8 cellular contexts compared by ENCODE assay signal in the genomic region with DNA sequence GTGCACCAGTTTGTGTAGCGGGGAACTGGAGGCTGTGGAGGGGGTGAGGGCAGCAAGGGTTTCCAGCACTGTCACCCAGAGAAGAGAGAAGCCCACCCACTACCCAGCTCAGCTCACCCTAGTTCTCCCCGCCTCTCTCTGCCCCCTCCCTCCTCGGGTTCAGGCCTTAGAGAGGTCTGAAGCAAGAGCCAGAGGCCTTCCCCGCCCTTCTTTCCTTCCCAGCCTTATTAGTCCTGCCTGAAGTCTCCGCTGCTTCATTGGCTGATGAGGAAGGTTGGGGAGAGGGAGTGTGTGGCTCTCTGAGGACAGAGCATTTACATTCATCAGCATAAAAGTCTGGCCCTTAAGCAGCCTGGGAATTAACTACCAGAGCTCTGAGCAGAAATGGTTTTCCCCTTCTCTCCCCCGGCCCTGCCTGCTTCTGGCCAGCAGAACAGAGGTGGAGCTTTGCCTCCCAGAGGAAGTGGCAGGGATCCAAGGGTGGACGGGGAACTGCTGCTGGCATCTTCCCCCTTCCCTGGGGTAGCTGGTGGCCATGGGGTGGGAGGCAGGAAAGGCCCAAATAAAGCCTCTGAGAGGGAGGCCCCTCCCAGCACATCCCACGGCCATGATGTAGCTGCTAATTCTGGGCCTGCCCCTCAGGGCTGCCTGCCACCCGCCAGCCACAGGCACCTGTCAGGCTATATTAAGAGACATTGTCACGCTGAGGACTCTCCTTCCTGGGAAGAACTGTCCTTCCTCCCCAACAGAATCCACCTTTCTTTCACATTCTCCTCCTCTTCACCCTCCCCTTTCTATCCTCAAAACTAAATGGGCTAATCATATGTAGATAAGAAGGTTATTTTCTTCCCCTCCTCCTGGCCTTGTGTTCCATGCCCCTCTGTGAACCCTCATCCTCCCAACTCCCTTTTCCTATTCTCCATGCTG. TPM values are rescaled to one million over a fixed set of nuclear protein-coding genes. Genes with fewer than 3 reads are reported as not detected.
DNase-seq lines count a peak whose midpoint lies in the region; ATAC-seq and TF ChIP-seq lines count a peak whose summit lies in the region.

No MANE protein-coding gene starts in this region.

- H3K4me3 ChIP-seq in AG04450 (ENCODE audit: low read depth, low read length) (no peak overlapping the region), right lobe of liver (no peak overlapping the region), tibial artery (peak overlapping the region in 1 of 2 donors; percentile 30)

- H3K4me1 ChIP-seq in right lobe of liver (peaks cover 0 to 23% (median 9%) of the 10 kb centered on the region in 4 donors), tibial artery (peaks cover 0 to 67% (median 51%) of the 10 kb centered on the region in 4 donors)

- intact Hi-C loops in right lobe of liver (cut with DNase I): no loop called here
- intact Hi-C loops in tibial artery (cut with DNase I; ENCODE audit: low total_unique reads): loop anchor here (5.0 kb wide), 1 partner anchor 119 kb away; no protein-coding TSS in a partner anchor

- H3K27me3 ChIP-seq in AG04450 (ENCODE audit: control insufficient read depth, insufficient read depth, low read length): no peaks in the 10 kb centered on the region
- H3K27me3 ChIP-seq in right lobe of liver: no peaks in the 10 kb centered on the region
- H3K27me3 ChIP-seq in tibial artery: no peaks in the 10 kb centered on the region

- ATAC-seq in right lobe of liver: no peak
- ATAC-seq in HG03108 (IDR thresholded peaks at IDR 0.05; ENCODE audit: unreplicated experiment): no peak
- no peak for ATAC-seq in GM18498 (IDR thresholded peaks at IDR 0.05; ENCODE audit: unreplicated experiment)
- no peak for ATAC-seq in HG02840 (IDR thresholded peaks at IDR 0.05; ENCODE audit: low FRiP score, unreplicated experiment)

- H3K27ac ChIP-seq in AG04450 (ENCODE audit: low read depth, low read length) (peak overlapping the region; percentile 85), right lobe of liver (peak overlapping the region in 2 of 3 donors; percentile 36 to 57), tibial artery (peak overlapping the region; percentile 93 to 100)

- no peak for TF ChIP-seq POLR2A in right lobe of liver (IDR thresholded peaks at IDR 0.05)

- TF ChIP-seq CTCF in AG04450 (IDR thresholded peaks at IDR 0.05; ENCODE audit: low read depth, low read length): no peak
- no peak for TF ChIP-seq CTCF in right lobe of liver (IDR thresholded peaks at IDR 0.05)
- no peak for TF ChIP-seq CTCF in tibial artery (IDR thresholded peaks at IDR 0.05)

- CTCF ChIA-PET in AG04450 (lab: Charles Lee): interaction anchor here (0.7 to 2.9 kb wide), 13 partner anchors 9 to 291 kb away, joined by 3 to 33 read pairs (median 4); partner anchors contain the start of gene PIGO

- H3K36me3 ChIP-seq in right lobe of liver (no peaks in the 10 kb centered on the region), tibial artery (peaks cover 13 to 26% (median 22%) of the 10 kb centered on the region in 3 donors)

- 50% methylated on average over 5 of the region's 10 CpGs for WGBS in right lobe of liver (ENCODE audit: insufficient coverage, low coverage, low lambda C conversion rate, missing lambda C conversion rate)

- H3K9me3 ChIP-seq in AG04450 (ENCODE audit: control insufficient read depth, insufficient read depth, low read length): no peaks in the 10 kb centered on the region; the same call in 1 of the 2 replicates
- H3K9me3 ChIP-seq in right lobe of liver: no peaks in the 10 kb centered on the region
- no peaks in the 10 kb centered on the region for H3K9me3 ChIP-seq in tibial artery

- POLR2A ChIA-PET in AG04450 (lab: Yijun Ruan, JAX): interaction anchor here (2.7 kb wide), 1 partner anchor 78 kb away, joined by 12 read pairs; the partner anchor contains the start of gene VCP

- DNase-seq in AG04450 (ENCODE audit: low read depth, low spot score): no peak
- DNase-seq in HT1080 (ENCODE audit: low read depth): peak; percentile 15
- peak; percentile 89 for DNase-seq in cerebellar cortex (ENCODE audit: low spot score)
- DNase-seq in right lobe of liver: peak in 1 of 3 donors; percentile 52
- peak; percentile 80 to 95 for DNase-seq in tibial artery

RNA-seq across cellular contexts. Expression of gene DNAJB5, which starts 4.2 kb away (rescaled TPM):
- 5.1 and 9.5 TPM in 2 replicates for polyA plus RNA-seq in AG04450 (2011; rRNA removed)
- polyA minus RNA-seq in AG04450 (2011; rRNA and poly(A)+ RNA removed): 5.2 and 6.5 TPM in 2 replicates
- 7.1 and 9.5 TPM in 2 replicates for total RNA-seq in HT1080 (2014; rRNA removed; shearing (Covaris generic))
- polyA plus RNA-seq in HT1080 (2015; cell fraction: cytosol; rRNA removed): 7.1 and 8.5 TPM in 2 replicates
- 4.6 and 6.7 TPM in 2 replicates for polyA plus RNA-seq in HT1080 (2015; cell fraction: nucleus; rRNA removed)
- 1 to 10 TPM; 1.1 to 3.5 (median 1.7) TPM for total RNA-seq in right lobe of liver

RNA-seq across cellular contexts. Expression of gene PHF24, which starts 35.7 kb away (rescaled TPM):
- not detected in 2 replicates for polyA plus RNA-seq in AG04450 (2011; rRNA removed)
- not detected in 2 replicates for polyA minus RNA-seq in AG04450 (2011; rRNA and poly(A)+ RNA removed)
- total RNA-seq in HT1080 (2014; rRNA removed; shearing (Covaris generic)): not detected in 2 replicates
- not detected in 2 replicates for polyA plus RNA-seq in HT1080 (2015; cell fraction: cytosol; rRNA removed)
- polyA plus RNA-seq in HT1080 (2015; cell fraction: nucleus; rRNA removed): not detected in 2 replicates
- total RNA-seq in right lobe of liver: under 1 TPM in 2 of 6 experiments, not detected in 4; 0.04 to 0.06 TPM

Comparison
In these comparisons a context has a peak if more than half of its experiments do, and no peak if none do; other contexts are left out.
1. H3K27ac ChIP-seq: peak in every context shown above with its lines; median percentile 96 in tibial artery; 85 in AG04450; 46 in right lobe of liver.